In the genomic region with DNA sequence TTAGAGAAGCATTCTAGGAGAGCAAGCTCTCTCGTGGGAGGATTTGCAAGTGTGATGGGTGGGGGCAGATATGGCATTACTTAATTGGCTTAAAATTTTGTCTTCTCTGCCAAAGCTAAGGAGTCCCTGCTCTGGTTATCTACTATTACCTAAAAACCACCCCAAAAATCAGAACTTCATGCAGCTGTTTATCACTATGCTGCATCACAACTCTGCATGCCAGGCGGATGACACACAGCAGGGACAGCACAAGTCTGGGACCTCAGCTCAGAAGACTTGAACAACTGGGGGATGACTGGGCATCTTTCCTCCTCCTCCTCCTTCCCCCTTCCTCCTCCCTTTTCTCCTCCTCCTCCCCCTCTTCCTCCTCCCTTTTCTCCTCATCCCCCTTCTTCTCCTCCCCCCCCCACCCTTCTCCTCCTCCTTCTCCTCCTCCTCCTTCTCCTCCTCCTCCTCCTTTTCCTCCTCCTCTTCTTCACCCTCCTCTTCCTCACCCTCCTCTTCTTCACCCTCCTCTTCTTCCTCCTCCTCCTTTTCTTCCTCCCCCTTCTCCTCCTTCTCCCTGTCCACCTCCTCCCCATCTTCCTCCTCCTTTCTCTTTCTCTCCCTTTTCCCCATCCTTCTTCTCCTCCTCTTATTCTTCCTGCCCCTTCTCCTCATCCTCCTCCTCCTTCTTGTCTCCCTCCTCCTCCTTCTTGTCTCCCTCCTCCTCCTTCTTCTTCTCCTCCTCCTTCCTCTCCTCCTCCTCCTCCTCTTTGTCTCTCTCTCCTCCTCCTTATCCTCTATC, we compare ENCODE assay signal across 19 cellular contexts.
A peak's percentile ranks its signal among the peaks of the same experiment; 100 is the strongest.
DNase-seq lines count a peak whose midpoint lies in the region; ATAC-seq and TF ChIP-seq lines count a peak whose summit lies in the region.
"Had no signal": no experiment of that assay in that cellular context is flagged by ENCODE, and none has a peak within 500 bp of the region (broad histone marks: within the 10 kb centered on the region; RNA-seq: fewer than 3 reads in every experiment).

No MANE protein-coding gene starts in this region.

- DNase-seq in Caki2 (ENCODE audit: low read depth) (peak; percentile 14), HS-5 (ENCODE audit: low read depth) (peak; percentile 10), astrocyte of the spinal cord (ENCODE audit: low read depth, low spot score) (peak; percentile 9), omental fat pad (ENCODE audit: low spot score) (no peak), mesenteric fat pad (ENCODE audit: low spot score) (no peak), globus pallidus (ENCODE audit: low spot score) (no peak)
- DNase-seq: activated gamma-delta T cell; erythroblast; Karpas-422; kidney; NCI-H1436 treated with DMSO at 0.1 percent for 48 hours; NK-92 treated with Interleukin-12 subunit alpha and Interleukin-12 subunit beta, amount 100 ng/mL, for 24 hours; SHP77; stimulated activated CD4-positive, alpha-beta T cell treated with anti-CD3 and anti-CD28 coated beads, Interleukin-2, amount 100 ng/mL, for 48 hours had no signal

- peak; percentile 62 for ATAC-seq in omental fat pad (ENCODE audit: low FRiP score)
- ATAC-seq in HG03354 (IDR thresholded peaks at IDR 0.05; ENCODE audit: poor library complexity, severe bottlenecking, unreplicated experiment), result no peak
- no peak for ATAC-seq in HG03521 (IDR thresholded peaks at IDR 0.05; ENCODE audit: unreplicated experiment)
- ATAC-seq: activated CD4-positive, CD25-positive, alpha-beta regulatory T cell treated with anti-CD3 and anti-CD28 coated beads, Interleukin-2, amount 50 U/mL, for 24 hours had no signal

- no peak overlapping the region for H3K4me3 ChIP-seq in astrocyte of the spinal cord (ENCODE audit: low read depth, low read length)
- H3K4me3 ChIP-seq: ascending aorta; BLaER1 treated with 17β-estradiol and CSF1 and Interleukin-3, amounts not matched to agents 10 nM and 100 nM had no signal

- in situ Hi-C loops in Caki2 (cut with HindIII; ENCODE audit: low pct_unique_long_range_greater_than_20kb, low sequenced_read_pairs) (no loop called here), astrocyte of the spinal cord (cut with HindIII; ENCODE audit: low sequenced_read_pairs) (no loop called here)

- no peak for TF ChIP-seq CTCF in astrocyte of the spinal cord (IDR thresholded peaks at IDR 0.05; ENCODE audit: low read depth, low read length)
- no peak for TF ChIP-seq CTCF in omental fat pad (IDR thresholded peaks at IDR 0.05)

Comparison
In these comparisons a context has a peak if more than half of its experiments do, and no peak if none do; other contexts are left out.
1. DNase-seq: peak in Caki2 (single experiment), HS-5 (single experiment) and astrocyte of the spinal cord (single experiment); none in omental fat pad (single experiment), mesenteric fat pad (single experiment) and globus pallidus (single experiment).